Comparison of ENCODE assay signal across 10 cellular contexts in genomic region chr17:45364531-45365390, GRCh38. TPM values are rescaled to one million over a fixed set of nuclear protein-coding genes. Genes with fewer than 3 reads are reported as not detected.
DNase-seq lines count a peak whose midpoint lies in the region; ATAC-seq, FAIRE-seq and TF ChIP-seq lines count a peak whose summit lies in the region.
"Had no signal": no experiment of that assay in that cellular context is flagged by ENCODE, and none has a peak within 500 bp of the region (broad histone marks: within the 10 kb centered on the region; RNA-seq: fewer than 3 reads in every experiment).

No MANE protein-coding gene starts in this region.

- no TSS peak for BruUV-seq in K562 (replicated peaks; lab: Mats Ljungman, UMichigan)

- H3K9me3 ChIP-seq in K562 (replicated peaks; ENCODE audit: control insufficient read depth, insufficient read depth, low read depth, low read length): no peaks in the 10 kb centered on the region
- H3K9me3 ChIP-seq in colonic mucosa: no peaks in the 10 kb centered on the region

- DNase-seq in D341Med (ENCODE audit: low spot score): peak; percentile 85
- peak; percentile 20 for DNase-seq in NCI-H1092 (lab: John Stamatoyannopoulos, UW)
- no peak for DNase-seq in K562 (ENCODE audit: extremely low read depth in 1 of 4, low spot score in 3 of 4)
- peak; percentile 75 for DNase-seq in mesenteric fat pad (ENCODE audit: low spot score)
- no peak for DNase-seq in colonic mucosa
- DNase-seq: MV-4-11; stimulated activated CD4-positive, alpha-beta T cell treated with anti-CD3 and anti-CD28 coated beads, Interleukin-12 subunit alpha, Interleukin-12 subunit beta, amount 100 ng/mL, for 4 hours had no signal

- H3K9me1 ChIP-seq in K562 (ENCODE audit: control insufficient read depth, insufficient read depth, low read length): no peaks in the 10 kb centered on the region

- TF ChIP-seq RAD21 in K562 (CRISPR knock-in tag; conservative IDR thresholded peaks at IDR 0.05 in 1 of 2, IDR thresholded peaks at IDR 0.05 in 1 of 2): no peak

- POLR2A ChIA-PET in K562 (lab: Yijun Ruan, JAX): interaction anchor here (0.7 to 1.7 kb wide), 4 partner anchors 9 to 313 kb away, joined by 3 to 7 read pairs (median 3); no protein-coding TSS in a partner anchor

- in situ Hi-C loops in K562 (cut with MboI): no loop called here

- H2AFZ ChIP-seq in K562 (ENCODE audit: low read depth, low read length): 0 out of 2 replicates have a peak overlapping the region, but pooled peaks have one; percentile 12

- H3K36me3 ChIP-seq in K562 (ENCODE audit: control insufficient read depth, insufficient read depth, low read length) (no peaks in the 10 kb centered on the region), colonic mucosa (no peaks in the 10 kb centered on the region)

- TF ChIP-seq POLR2A in K562 (conservative IDR thresholded peaks at IDR 0.05): no peak

- H3K9ac ChIP-seq in K562 (ENCODE audit: insufficient read depth in 1 of 2, low read depth in 2 of 2, low read length in 2 of 2) (peak overlapping the region in 1 of 2 experiments; percentile 69; a peak in 2 of 4 replicates), colonic mucosa (ENCODE audit: low read depth in 2 of 2, low read length in 2 of 2) (no peak overlapping the region)

- no peaks in the 10 kb centered on the region for H3K79me2 ChIP-seq in K562 (ENCODE audit: control insufficient read depth, insufficient read depth, low read length)

- CTCF ChIA-PET in K562 (lab: Yijun Ruan, JAX; ENCODE audit: low intra/inter-chr PET ratio): no interaction called here

- H3K4me3 ChIP-seq in K562 (no peak overlapping the region), colonic mucosa (no peak overlapping the region)

- no peak for TF ChIP-seq EP300 in K562 (IDR thresholded peaks at IDR 0.05; ENCODE audit: low read length)

- 28% methylated on average over 16 of the region's 17 CpGs for WGBS in K562 (ENCODE audit: insufficient coverage, low coverage, missing lambda C conversion rate)

- no peak for TF ChIP-seq CTCF in K562 (IDR thresholded peaks at IDR 0.05 in 2 of 3, conservative IDR thresholded peaks at IDR 0.05 in 1 of 3; ENCODE audit: insufficient read depth in 2 of 3, low read depth in 1 of 3, low read length in 3 of 3)
- no peak for TF ChIP-seq CTCF in colonic mucosa (IDR thresholded peaks at IDR 0.05)

- no peaks in the 10 kb centered on the region for H4K20me1 ChIP-seq in K562 (replicated peaks; ENCODE audit: control insufficient read depth, insufficient read depth, low read length)

- peaks cover 8 to 29% of the 10 kb centered on the region in 2 experiments; a peak in 4 of 5 replicates for H3K27me3 ChIP-seq in K562 (ENCODE audit: control insufficient read depth in 2 of 2, insufficient read depth in 2 of 2, low read length in 2 of 2)
- no peaks in the 10 kb centered on the region for H3K27me3 ChIP-seq in colonic mucosa

- no peak for FAIRE-seq in K562 (lab: Jason Lieb, UNC)

- no peak for ATAC-seq in K562
- ATAC-seq in GM18502 (IDR thresholded peaks at IDR 0.05; ENCODE audit: poor library complexity, unreplicated experiment): no peak
- no peak for ATAC-seq in GM21529 (IDR thresholded peaks at IDR 0.05; ENCODE audit: unreplicated experiment)
- no peak for ATAC-seq in GM21390 (IDR thresholded peaks at IDR 0.05; ENCODE audit: unreplicated experiment)

- intact Hi-C loops in K562 (cut with micrococcal nuclease) (no loop called here), colonic mucosa (cut with DNase I) (no loop called here)

- peaks cover 0 to 6% of the 10 kb centered on the region in 2 experiments; a peak in 2 of 5 replicates for H3K4me1 ChIP-seq in K562 (replicated peaks in 1 of 2; ENCODE audit: control insufficient read depth in 2 of 2, insufficient read depth in 2 of 2, low read length in 2 of 2)
- H3K4me1 ChIP-seq in colonic mucosa: no peaks in the 10 kb centered on the region

- H3K27ac ChIP-seq in K562 (ENCODE audit: extremely low read depth, low read depth, low read length) (no peak overlapping the region), colonic mucosa (no peak overlapping the region)

- no peak overlapping the region for H3K4me2 ChIP-seq in K562 (ENCODE audit: insufficient read depth, low read length)

TF ChIP-seq in K562, 482 proteins besides CTCF, POLR2A, EP300 and RAD21:
- TF ChIP-seq ZNF197 (CRISPR knock-in tag; IDR thresholded peaks at IDR 0.05; ENCODE audit: low read depth) (no peak), ARID3B (CRISPR knock-in tag; IDR thresholded peaks at IDR 0.05; ENCODE audit: borderline replicate concordance) (no peak), NFATC3 (IDR thresholded peaks at IDR 0.05) (no peak), MLLT1 (IDR thresholded peaks at IDR 0.05) (no peak)
TF ChIP-seq in K562: peak in this region for 0.

RNA-seq across cellular contexts. Expression of gene MAP3K14, which starts 47.9 kb away (rescaled TPM):
- total RNA-seq in K562 (2011; cell fraction: chromatin; rRNA removed; ENCODE audit: low replicate concordance): 11.9 and 31.3 TPM in 2 replicates
- 14.3 and 19.3 TPM in 2 replicates for total RNA-seq in K562 (2011; cell fraction: nucleolus; rRNA removed)
- total RNA-seq in K562 (2011; cell fraction: nucleoplasm; rRNA removed): 11.7 and 12.4 TPM in 2 replicates
- 2.9 and 4.8 TPM in 2 replicates for total RNA-seq in K562 (2014; rRNA removed)
- 0.99 and 1.8 TPM in 2 replicates for total RNA-seq in K562 (2014; rRNA removed; fragmentation: Illumina TruSeq; extraction: Trizol)
- 3.2 and 3.5 TPM in 2 replicates for total RNA-seq in K562 (2015; rRNA removed; fragmentation: Illumina TruSeq; extraction: Trizol)
- 7.9 and 8.7 TPM in 2 replicates for total RNA-seq in K562 (2021)
- 5.3 and 7.5 TPM in 2 replicates for polyA plus RNA-seq in K562 (2011; rRNA removed)
- 6.5 and 9.0 TPM in 2 replicates for polyA plus RNA-seq in K562 (2011; cell fraction: cytosol; rRNA removed)
- polyA plus RNA-seq in K562 (2011; cell fraction: nucleus; rRNA removed): 16.1 and 28.3 TPM in 2 replicates
- polyA plus RNA-seq in K562 (2012): 3.6 and 5.4 TPM in 2 replicates
- polyA plus RNA-seq in K562 (2014; fragmentation: Illumina TruSeq; extraction: Trizol): 3.7 and 3.9 TPM in 2 replicates
- under 1 TPM; 0.45 to 0.56 TPM for polyA plus RNA-seq in K562 (2014; fragmentation: Nextera tagmentation; extraction: Ambion mirVana)
- polyA plus RNA-seq in K562 (2014; rRNA removed): 4.9 TPM in 2 replicates
- 3.2 and 6.0 TPM in 2 replicates for polyA minus RNA-seq in K562 (2011; rRNA and poly(A)+ RNA removed)
- 4.9 and 5.2 TPM in 2 replicates for polyA minus RNA-seq in K562 (2011; cell fraction: cytosol; rRNA and poly(A)+ RNA removed)
- polyA minus RNA-seq in K562 (2011; cell fraction: nucleus; rRNA and poly(A)+ RNA removed): 7.8 and 8.2 TPM in 2 replicates
- 8.7 TPM for total RNA-seq in mesenteric fat pad
- 10 to 100 TPM; 11.1 to 15.0 TPM for total RNA-seq in colonic mucosa

Comparison
In these comparisons a context has a peak if more than half of its experiments do, and no peak if none do; other contexts are left out.
1. DNase-seq: peak in D341Med (single experiment), NCI-H1092 (single experiment) and mesenteric fat pad (single experiment); none in K562 (0 of 4) and colonic mucosa (single experiment).